In the genomic region with DNA sequence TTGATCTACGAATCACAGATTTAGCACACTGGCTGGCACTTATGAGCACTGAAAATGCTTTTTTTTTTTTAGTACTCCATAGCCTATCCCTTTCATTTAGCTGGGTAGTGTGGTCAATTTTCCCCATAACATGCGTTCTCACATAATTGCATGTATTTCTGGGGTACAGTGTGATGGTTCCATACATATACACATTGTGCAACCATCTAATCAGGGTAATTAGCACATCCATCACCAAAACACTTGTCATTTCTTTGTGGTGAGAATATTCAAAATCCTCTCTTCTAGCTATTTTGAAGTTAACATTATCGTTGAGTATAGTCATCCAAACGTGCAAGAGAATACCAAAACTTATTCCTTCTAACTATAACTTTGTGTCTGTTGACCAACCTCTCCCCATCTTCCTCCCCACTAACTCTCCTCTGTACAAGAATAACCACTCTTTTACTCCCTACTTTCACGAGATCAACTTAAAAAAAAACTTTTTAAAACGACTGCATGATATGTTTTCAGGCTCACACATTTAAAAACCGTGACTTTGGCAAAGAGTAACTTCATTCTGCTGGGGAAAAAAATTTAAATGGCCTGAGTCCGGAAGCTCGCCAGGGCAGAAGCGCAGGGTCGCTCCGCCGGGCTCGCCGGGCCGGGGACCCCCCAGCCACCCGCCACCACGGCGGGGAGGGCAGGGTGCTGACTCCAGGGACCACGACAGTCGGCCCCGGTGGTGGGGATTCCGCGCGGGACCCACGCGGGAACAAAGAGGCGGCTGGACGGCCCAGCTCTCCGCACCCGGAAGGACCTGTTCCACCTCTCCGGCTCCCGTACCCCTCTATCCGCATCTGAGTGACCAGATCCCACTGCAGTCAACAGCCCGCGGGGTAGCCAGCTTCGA, we compare ENCODE assay signal across 8 cellular contexts. TPM values are rescaled to one million over a fixed set of nuclear protein-coding genes. Genes with fewer than 3 reads are reported as not detected.
DNase-seq lines count a peak whose midpoint lies in the region; ATAC-seq, FAIRE-seq and TF ChIP-seq lines count a peak whose summit lies in the region.

No MANE protein-coding gene starts in this region.

- peak overlapping the region; percentile 97 for H3K9ac ChIP-seq in HUES6 (ENCODE audit: low read length)

- H3K27ac ChIP-seq in HUES6 (ENCODE audit: low read depth, low read length) (peak overlapping the region; percentile 98), thymus (ENCODE audit: low read depth) (peak overlapping the region; percentile 98)

- DNase-seq in stimulated activated CD4-positive, alpha-beta T cell treated with anti-CD3 and anti-CD28 coated beads, Interleukin-1b, Interleukin-23, amount 100 ng/mL, for 48 hours = peak; percentile 31
- no peak for DNase-seq in stimulated activated CD4-positive, alpha-beta T cell treated with anti-CD3 and anti-CD28 coated beads, Interleukin-4, amount 100 ng/mL, for 4 hours
- DNase-seq in astrocyte of the spinal cord (ENCODE audit: low read depth, low spot score) = peak; percentile 35
- no peak for DNase-seq in left lobe of liver (ENCODE audit: low spot score)
- DNase-seq in frontal cortex (ENCODE audit: low spot score in 2 of 2) = no peak
- DNase-seq in activated CD8-positive, alpha-beta memory T cell treated with anti-CD3 and anti-CD28 coated beads for 24 hours = no peak

- ATAC-seq in left lobe of liver = peak; percentile 7

- peaks cover 4% of the 10 kb centered on the region for H3K36me3 ChIP-seq in HUES6 (ENCODE audit: control insufficient read depth, insufficient read depth, low read length)
- H3K36me3 ChIP-seq in thymus (ENCODE audit: control insufficient read depth, insufficient read depth) = peaks cover 3% of the 10 kb centered on the region

- H3K9me3 ChIP-seq in HUES6 (ENCODE audit: control insufficient read depth, insufficient read depth, low read depth, low read length) = no peaks in the 10 kb centered on the region
- H3K9me3 ChIP-seq in thymus (ENCODE audit: control insufficient read depth) = no peaks in the 10 kb centered on the region

- H3K27me3 ChIP-seq in HUES6 (ENCODE audit: control insufficient read depth, insufficient read depth, low read length) (no peaks in the 10 kb centered on the region), thymus (ENCODE audit: control insufficient read depth, insufficient read depth) (no peaks in the 10 kb centered on the region)

- TF ChIP-seq CTCF in astrocyte of the spinal cord (IDR thresholded peaks at IDR 0.05; ENCODE audit: low read depth, low read length) = no peak

- FAIRE-seq in frontal cortex (lab: Jason Lieb, UNC) = no peak

- H3K4me1 ChIP-seq in HUES6 (ENCODE audit: control insufficient read depth, insufficient read depth, low read length) (peaks cover 16% of the 10 kb centered on the region; the same call in 1 of the 2 replicates), thymus (ENCODE audit: control insufficient read depth, insufficient read depth, low read length) (peaks cover 30% of the 10 kb centered on the region)

- 5% methylated on average over 37 of the region's 37 CpGs for WGBS in thymus

- H3K4me3 ChIP-seq in HUES6 (ENCODE audit: low read depth, low read length) (peak overlapping the region; percentile 77), astrocyte of the spinal cord (ENCODE audit: low read depth, low read length) (peak overlapping the region; percentile 98), thymus (ENCODE audit: low read length) (peak overlapping the region; percentile 98)

- in situ Hi-C loops in astrocyte of the spinal cord (cut with HindIII; ENCODE audit: low sequenced_read_pairs) = no loop called here

RNA-seq across cellular contexts. Expression of a gene that starts 0.9 kb away (rescaled TPM):
- total RNA-seq in left lobe of liver = 33.4 TPM
- 69.1 TPM for polyA plus RNA-seq in thymus
- total RNA-seq in frontal cortex = 42.4 TPM

RNA-seq across cellular contexts. Expression of a gene that starts 58.4 kb away (rescaled TPM):
- total RNA-seq in left lobe of liver (0.15 TPM), frontal cortex (not detected)
- polyA plus RNA-seq in thymus = 6.7 TPM

Comparison
In these comparisons a context has a peak if more than half of its experiments do, and no peak if none do; other contexts are left out.
1. DNase-seq: peak in stimulated activated CD4-positive, alpha-beta T cell treated with anti-CD3 and anti-CD28 coated beads, Interleukin-1b, Interleukin-23, amount 100 ng/mL, for 48 hours (single experiment) and astrocyte of the spinal cord (single experiment); none in stimulated activated CD4-positive, alpha-beta T cell treated with anti-CD3 and anti-CD28 coated beads, Interleukin-4, amount 100 ng/mL, for 4 hours (0 of 2), left lobe of liver (single experiment), frontal cortex (0 of 2) and activated CD8-positive, alpha-beta memory T cell treated with anti-CD3 and anti-CD28 coated beads for 24 hours (single experiment).
2. Peak in every context shown above with its lines, with median percentiles within 50 percentile points of each other: H3K4me3 ChIP-seq.